ENCODE assay signal across 23 cellular contexts in genomic region chr19:52148256-52148655, GRCh38.
"Had no signal": no experiment of that assay in that cellular context is flagged by ENCODE, and none has a peak within 500 bp of the region (broad histone marks: within the 10 kb centered on the region; RNA-seq: fewer than 3 reads in every experiment).

No MANE protein-coding gene starts in this region.

- H3K4me1 Mint-ChIP-seq: endodermal cell, immature natural killer cell had no signal

- DNase-seq: effector CD8-positive, alpha-beta T cell; effector memory CD8-positive, alpha-beta T cell; endodermal cell; foreskin keratinocyte; heart left ventricle; hypothalamus; immature natural killer cell; islet precursor cell; left cardiac atrium; left lung; lower lobe of right lung; mammary epithelial cell; mesendoderm; midbrain; naive thymus-derived CD4-positive, alpha-beta T cell had no signal

- H3K4me1 ChIP-seq: esophagus muscularis mucosa, foreskin keratinocyte, gastroesophageal sphincter, left lung, lower lobe of right lung had no signal

- H3K27me3 ChIP-seq: esophagus muscularis mucosa, foreskin keratinocyte, gastroesophageal sphincter, heart left ventricle, hepatocyte, left lung had no signal

- H3K27ac Mint-ChIP-seq: effector memory CD8-positive, alpha-beta T cell; endodermal cell; immature natural killer cell; memory B cell; naive thymus-derived CD4-positive, alpha-beta T cell had no signal

- H3K4me3 ChIP-seq: coronary artery, esophagus muscularis mucosa, gastroesophageal sphincter, heart left ventricle, hepatocyte, left lung, lower lobe of right lung had no signal

- H3K9me3 ChIP-seq: esophagus muscularis mucosa, gastroesophageal sphincter had no signal

- H3K4me3 Mint-ChIP-seq: effector memory CD8-positive, alpha-beta T cell; endodermal cell; immature natural killer cell; memory B cell; naive thymus-derived CD4-positive, alpha-beta T cell had no signal

- H3K36me3 ChIP-seq: lower lobe of right lung had no signal

- ATAC-seq: effector memory CD8-positive, alpha-beta T cell; foreskin keratinocyte; gastroesophageal sphincter; heart left ventricle; left cardiac atrium; left lung; lower lobe of right lung; naive thymus-derived CD4-positive, alpha-beta T cell had no signal

- H3K27ac ChIP-seq: coronary artery, esophagus muscularis mucosa, foreskin keratinocyte, gastroesophageal sphincter, hepatocyte, left lung, lower lobe of right lung had no signal

- FAIRE-seq: colon, endometrium, frontal cortex had no signal

- H3K27me3 Mint-ChIP-seq: effector memory CD8-positive, alpha-beta T cell; memory B cell; naive thymus-derived CD4-positive, alpha-beta T cell had no signal
